In the genomic region with DNA sequence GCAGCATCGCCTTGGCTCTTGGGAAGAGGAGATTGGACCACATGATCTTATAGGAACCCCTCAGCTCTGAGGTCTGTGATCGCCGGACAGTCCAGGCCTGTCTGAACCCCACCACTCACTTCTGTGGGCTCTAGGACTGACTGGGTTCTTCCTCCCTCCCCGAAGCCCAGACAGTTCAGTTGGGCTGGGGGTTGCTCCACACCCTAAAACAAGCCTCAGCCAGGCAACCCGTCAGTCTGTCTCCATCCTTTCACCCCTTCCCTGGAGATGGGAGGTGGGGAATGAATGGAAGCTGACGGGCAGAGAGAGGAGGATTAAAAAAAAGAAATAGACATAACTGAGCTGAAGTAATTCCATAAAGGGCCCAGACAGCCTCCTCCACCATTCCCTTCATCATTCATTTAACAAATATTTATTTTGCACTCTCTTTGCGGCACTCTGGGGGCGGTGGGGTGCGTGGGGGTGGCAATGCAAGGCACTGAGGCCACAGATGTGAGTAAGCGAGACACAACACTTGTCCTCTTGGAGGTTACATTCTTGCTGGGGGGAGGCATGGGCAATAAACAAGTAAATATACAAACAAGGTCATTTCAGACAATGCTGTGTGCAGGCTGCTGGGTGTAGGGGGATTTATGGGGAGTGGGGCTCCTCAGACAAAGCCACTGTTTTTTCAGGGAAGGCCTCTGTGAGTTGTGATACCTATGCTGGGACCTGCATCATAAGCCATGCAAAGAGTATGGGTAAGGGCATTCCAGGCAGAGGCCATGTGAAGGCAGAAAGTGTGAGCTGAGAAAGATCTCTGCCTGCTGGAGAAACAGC, we compare ENCODE assay signal across 9 cellular contexts. TPM values are rescaled to one million over a fixed set of nuclear protein-coding genes. Genes with fewer than 3 reads are reported as not detected.
DNase-seq lines count a peak whose midpoint lies in the region; ATAC-seq, FAIRE-seq and TF ChIP-seq lines count a peak whose summit lies in the region.
"Had no signal": no experiment of that assay in that cellular context is flagged by ENCODE, and none has a peak within 500 bp of the region (broad histone marks: within the 10 kb centered on the region; RNA-seq: fewer than 3 reads in every experiment).

No MANE protein-coding gene starts in this region.

- TF ChIP-seq CTCF in mucosa of descending colon (IDR thresholded peaks at IDR 0.05), result no peak

- H3K9ac ChIP-seq in skeletal muscle satellite cell (ENCODE audit: low read depth, low read length), result no peak overlapping the region

- H3K4me1 ChIP-seq in skeletal muscle satellite cell (ENCODE audit: control insufficient read depth, insufficient read depth, low read length), result peaks cover 18% of the 10 kb centered on the region
- peaks cover 28% of the 10 kb centered on the region for H3K4me1 ChIP-seq in mucosa of descending colon (ENCODE audit: low read depth)

- TF ChIP-seq POLR2A in H54 (IDR thresholded peaks at IDR 0.05; ENCODE audit: low read depth, low read length), result no peak

- FAIRE-seq in GM19239 (lab: Jason Lieb, UNC) (peak; percentile 86), H54 (lab: Jason Lieb, UNC) (no peak)

- DNase-seq in GM19239 (ENCODE audit: insufficient read length, low spot score) (peak; percentile 2), RKO (ENCODE audit: low spot score) (peak; percentile 23), epithelial cell of prostate (ENCODE audit: low read depth, low spot score) (no peak), putamen (ENCODE audit: low spot score) (no peak), H54 (ENCODE audit: insufficient read length, low spot score) (no peak), mucosa of descending colon (no peak)

- H3K4me3 ChIP-seq in skeletal muscle satellite cell (ENCODE audit: low read length) (peak overlapping the region; percentile 65), mucosa of descending colon (no peak overlapping the region)

- H3K27me3 ChIP-seq in skeletal muscle satellite cell (ENCODE audit: control insufficient read depth, insufficient read depth, low read length), result peaks cover 81% of the 10 kb centered on the region

- H3K9me3 ChIP-seq in skeletal muscle satellite cell (replicated peaks; ENCODE audit: low read length) (no peaks in the 10 kb centered on the region), mucosa of descending colon (no peaks in the 10 kb centered on the region)

- peak overlapping the region; percentile 87 for H3K4me2 ChIP-seq in skeletal muscle satellite cell (ENCODE audit: low read length)

- H3K27ac ChIP-seq in epithelial cell of prostate, result peak overlapping the region; percentile 53

- intact Hi-C loops in mucosa of descending colon (cut with DNase I, micrococcal nuclease), result no loop called here

- ATAC-seq in GM18909 (IDR thresholded peaks at IDR 0.05; ENCODE audit: poor library complexity, unreplicated experiment) (no peak), mucosa of descending colon (no peak)

- H3K36me3 ChIP-seq in skeletal muscle satellite cell (ENCODE audit: insufficient read depth, low read length) (no peaks in the 10 kb centered on the region), mucosa of descending colon (ENCODE audit: low read depth) (no peaks in the 10 kb centered on the region)

RNA-seq across cellular contexts. Expression of gene WNT10A, which starts 12.9 kb away (rescaled TPM):
- total RNA-seq in skeletal muscle satellite cell (2012; rRNA removed), result not detected in 2 replicates
- 1 to 10 TPM in 1 of 3 donors, under 1 TPM in 2; 0.17 to 1.1 (median 0.22) TPM for total RNA-seq in mucosa of descending colon

RNA-seq across cellular contexts. Expression of gene WNT6, which starts 34.0 kb away (rescaled TPM):
- total RNA-seq in skeletal muscle satellite cell (2012; rRNA removed), result not detected in 2 replicates
- 1 to 10 TPM in 1 of 3 donors, under 1 TPM in 2; 0.39 to 5.7 (median 0.41) TPM for total RNA-seq in mucosa of descending colon
- total RNA-seq: T-helper 1 cell treated with Interleukin-12 subunit alpha and Interleukin-12 subunit beta and Interleukin-4 antibody, amounts not matched to agents 30 ng/mL and 1 ng/mL, for 36 hours had no signal

Comparison
In these comparisons a context has a peak if more than half of its experiments do, and no peak if none do; other contexts are left out.
1. DNase-seq: peak in GM19239 (single experiment) and RKO (single experiment); none in epithelial cell of prostate (single experiment), putamen (single experiment), H54 (single experiment) and mucosa of descending colon (0 of 3).